Comparison of ENCODE assay signal across 20 cellular contexts in genomic region chr7:121945849-121946238, GRCh38.
"Had no signal": no experiment of that assay in that cellular context is flagged by ENCODE, and none has a peak within 500 bp of the region (broad histone marks: within the 10 kb centered on the region; RNA-seq: fewer than 3 reads in every experiment).

No MANE protein-coding gene starts in this region.

- H3K4me3 ChIP-seq: esophagus muscularis mucosa, heart right ventricle, lung, sigmoid colon, thoracic aorta, vagina had no signal

- H3K9me3 ChIP-seq: esophagus muscularis mucosa, heart right ventricle, sigmoid colon, thoracic aorta, vagina had no signal

- ATAC-seq: activated CD4-positive, CD25-positive, alpha-beta regulatory T cell treated with anti-CD3 and anti-CD28 coated beads, Interleukin-2, amount 50 U/mL, for 24 hours; activated T-cell treated with anti-CD3 and anti-CD28 coated beads, Interleukin-2, amount 50 U/mL, for 72 hours; heart right ventricle; left lobe of liver; naive thymus-derived CD4-positive, alpha-beta T cell; stimulated activated naive B cell treated with anti-CD40 and anti-IgM and Interleukin-4, amounts not matched to agents 10 μg/mL and 1 μg/mL and 100 μg/mL, for 72 hours had no signal

- DNase-seq: activated CD4-positive, alpha-beta memory T cell treated with anti-CD3 and anti-CD28 coated beads, Interleukin-2, amount 10 ng/mL, durations not matched to agents 7 days and 5 days; activated CD4-positive, alpha-beta T cell treated with anti-CD3 and anti-CD28 coated beads, Interleukin-2, amount 10 ng/mL, durations not matched to agents 24 days and 14 days; activated effector memory CD4-positive, alpha-beta T cell treated with anti-CD3 and anti-CD28 coated beads, Interleukin-2, amount 50 U/mL, for 16 hours; activated naive CD4-positive, alpha-beta T cell treated with anti-CD3 and anti-CD28 coated beads, Interleukin-2, amount 10 ng/mL, durations not matched to agents 7 days and 5 days; activated T-cell treated with anti-CD3 and anti-CD28 coated beads, Interleukin-2, amount 50 U/mL, for 72 hours; amygdala; effector CD4-positive, alpha-beta T cell; heart right ventricle; naive thymus-derived CD4-positive, alpha-beta T cell; posterior cingulate gyrus; sigmoid colon; stimulated activated CD4-positive, alpha-beta T cell treated with anti-CD3 and anti-CD28 coated beads, Interleukin-2, amount 100 ng/mL, for 48 hours; stimulated activated CD8-positive, alpha-beta memory T cell treated with anti-CD3 and anti-CD28 coated beads, Interleukin-4, amount 100 ng/mL, for 48 hours; stimulated activated naive B cell treated with anti-CD40 and anti-IgM and Interleukin-4, amounts not matched to agents 10 μg/mL and 1 μg/mL and 100 μg/mL, for 72 hours had no signal

- H3K36me3 ChIP-seq: esophagus muscularis mucosa, heart right ventricle, sigmoid colon, thoracic aorta, vagina had no signal

- H3K27ac ChIP-seq: esophagus muscularis mucosa, heart right ventricle, sigmoid colon, thoracic aorta, vagina had no signal

- H3K4me1 ChIP-seq: esophagus muscularis mucosa, heart right ventricle, sigmoid colon, vagina had no signal

- H3K27me3 ChIP-seq: esophagus muscularis mucosa, heart right ventricle, sigmoid colon, vagina had no signal
